8 cellular contexts compared by ENCODE assay signal in genomic region chr1:248858891-248859889, GRCh38. TPM values are rescaled to one million over a fixed set of nuclear protein-coding genes. Genes with fewer than 3 reads are reported as not detected.
A peak's percentile ranks its signal among the peaks of the same experiment; 100 is the strongest.
DNase-seq lines count a peak whose midpoint lies in the region; ATAC-seq, FAIRE-seq and TF ChIP-seq lines count a peak whose summit lies in the region.

ZNF692 (minus strand) TSS chr1:248859085; CDS start chr1:248858309, 776 bp downstream.

- peaks cover 8% of the 10 kb centered on the region for H3K36me3 Mint-ChIP-seq in activated T-helper 17 cell treated with anti-CD3 and anti-CD28 coated beads, Interleukin-2, amount 50 U/mL, for 72 hours (ENCODE audit: low read depth)
- H3K36me3 Mint-ChIP-seq in natural killer cell, result no peaks in the 10 kb centered on the region

- peak; percentile 84 for ATAC-seq in activated T-helper 17 cell treated with anti-CD3 and anti-CD28 coated beads, Interleukin-2, amount 50 U/mL, for 72 hours (replicated peaks)
- peak; percentile 85 to 94 (median 88) for ATAC-seq in natural killer cell

- H4K20me1 ChIP-seq in fibroblast of lung (ENCODE audit: control insufficient read depth, extremely low read depth, insufficient read depth, low read length), result no peaks in the 10 kb centered on the region

- H3K4me3 ChIP-seq in LNCaP clone FGC (ENCODE audit: low read depth, low read length), result peak within 1 kb of the TSS; percentile 84
- H3K4me3 ChIP-seq in fibroblast of lung (replicated peaks in 1 of 4; ENCODE audit: control extremely low read depth in 1 of 4, insufficient read depth in 1 of 4, low read depth in 3 of 4, low read length in 4 of 4), result peak within 1 kb of the TSS; percentile 55 to 80 (median 68)

- peaks cover 46% of the 10 kb centered on the region for H3K4me1 Mint-ChIP-seq in activated T-helper 17 cell treated with anti-CD3 and anti-CD28 coated beads, Interleukin-2, amount 50 U/mL, for 72 hours
- H3K4me1 Mint-ChIP-seq in natural killer cell, result peaks cover 47 to 60% of the 10 kb centered on the region in 2 donors

- H3K4me1 ChIP-seq in fibroblast of lung (ENCODE audit: control insufficient read depth, extremely low read depth, insufficient read depth, low read length), result peaks cover 9% of the 10 kb centered on the region

- intact Hi-C loops in natural killer cell (cut with micrococcal nuclease), result loop anchor here (1.0 kb wide), 4 partner anchors 15 to 47 kb away; partner anchors contain the start of genes PGBD2 and ZNF672

- H3K9ac ChIP-seq in fibroblast of lung (ENCODE audit: insufficient read depth, low read length), result peak within 1 kb of the TSS; percentile 64

- no peaks in the 10 kb centered on the region for H3K27me3 ChIP-seq in fibroblast of lung (ENCODE audit: control insufficient read depth, insufficient read depth, low read length)

- peak within 1 kb of the TSS; percentile 98 for H3K27ac Mint-ChIP-seq in activated T-helper 17 cell treated with anti-CD3 and anti-CD28 coated beads, Interleukin-2, amount 50 U/mL, for 72 hours
- H3K27ac Mint-ChIP-seq in natural killer cell, result peak within 1 kb of the TSS; percentile 90 to 94

- H3K9me3 ChIP-seq in fibroblast of lung (ENCODE audit: control insufficient read depth, insufficient read depth, low read depth, low read length), result no peaks in the 10 kb centered on the region

- H3K36me3 ChIP-seq in fibroblast of lung (ENCODE audit: control insufficient read depth, insufficient read depth, low read length), result peaks cover 8% of the 10 kb centered on the region

- no peaks in the 10 kb centered on the region for H3K27me3 Mint-ChIP-seq in activated T-helper 17 cell treated with anti-CD3 and anti-CD28 coated beads, Interleukin-2, amount 50 U/mL, for 72 hours
- H3K27me3 Mint-ChIP-seq in natural killer cell (ENCODE audit: low read depth in 2 of 2), result no peaks in the 10 kb centered on the region

- no peak for FAIRE-seq in H54 (lab: Jason Lieb, UNC)

- H3K27ac ChIP-seq in RWPE1 (peak within 1 kb of the TSS; percentile 90), fibroblast of lung (ENCODE audit: insufficient read depth, low read length) (peak within 1 kb of the TSS; percentile 70)

- H3K4me3 Mint-ChIP-seq in activated T-helper 17 cell treated with anti-CD3 and anti-CD28 coated beads, Interleukin-2, amount 50 U/mL, for 72 hours, result peak within 1 kb of the TSS; percentile 98
- H3K4me3 Mint-ChIP-seq in natural killer cell, result peak within 1 kb of the TSS; percentile 86

- H3K4me2 ChIP-seq in fibroblast of lung (ENCODE audit: extremely low read depth, insufficient read depth, low read length), result peak within 1 kb of the TSS; percentile 94

- peak within 1 kb of the TSS; percentile 89 for H2AFZ ChIP-seq in fibroblast of lung (ENCODE audit: low read length)

- TF ChIP-seq POLR2A in H54 (IDR thresholded peaks at IDR 0.05; ENCODE audit: low read depth, low read length), result peak; percentile 93

- H3K79me2 ChIP-seq in fibroblast of lung (ENCODE audit: control insufficient read depth, insufficient read depth, low read length), result peaks cover 12% of the 10 kb centered on the region

- DNase-seq in EL (peak; percentile 96), H54 (ENCODE audit: insufficient read length, low spot score) (peak; percentile 88), LNCaP clone FGC (ENCODE audit: low read depth) (peak; percentile 94), RWPE1 (ENCODE audit: low spot score) (peak; percentile 95), fibroblast of lung (ENCODE audit: low read depth in 2 of 2) (peak; percentile 97 to 98), natural killer cell (peak; percentile 95)
- peak; percentile 95 for DNase-seq in stimulated activated naive CD4-positive, alpha-beta T cell treated with Interleukin-2 at 50 U/mL for 16 hours (lab: John Stamatoyannopoulos, UW)

- POLR2A ChIA-PET in RWPE1 (lab: Yijun Ruan, JAX; ENCODE audit: low non-redundant PET), result interaction anchor here (0.6 to 2.4 kb wide), 3 partner anchors 14 to 21 kb away, joined by 4 to 21 read pairs (median 5); partner anchors contain the start of gene ZNF672

- TF ChIP-seq CTCF in LNCaP clone FGC (IDR thresholded peaks at IDR 0.05; ENCODE audit: control insufficient read depth, extremely low read depth, insufficient read depth), result no peak
- TF ChIP-seq CTCF in RWPE1 (conservative IDR thresholded peaks at IDR 0.05; ENCODE audit: low read depth), result no peak
- no peak for TF ChIP-seq CTCF in fibroblast of lung (conservative IDR thresholded peaks at IDR 0.05 in 1 of 2, IDR thresholded peaks at IDR 0.05 in 1 of 2; ENCODE audit: low read depth in 1 of 2, low read length in 2 of 2)
- peak; percentile 5 for TF ChIP-seq CTCF in natural killer cell (IDR thresholded peaks at IDR 0.05)

- no peaks in the 10 kb centered on the region for H3K9me3 Mint-ChIP-seq in activated T-helper 17 cell treated with anti-CD3 and anti-CD28 coated beads, Interleukin-2, amount 50 U/mL, for 72 hours
- H3K9me3 Mint-ChIP-seq in natural killer cell, result no peaks in the 10 kb centered on the region

- CTCF ChIA-PET in RWPE1 (lab: Yijun Ruan, JAX), result interaction anchor here (1.5 to 1.7 kb wide), 2 partner anchors 10 to 18 kb away, joined by 6 to 9 read pairs; no protein-coding TSS in a partner anchor

RNA-seq across cellular contexts. Expression of gene ZNF692, which starts in this region (rescaled TPM):
- 100 to 1,000 TPM; 103 to 108 TPM for total RNA-seq in activated T-helper 17 cell treated with anti-CD3 and anti-CD28 coated beads, Interleukin-2, amount 50 U/mL, for 72 hours
- total RNA-seq in fibroblast of lung (16.2 and 16.7 TPM in 2 replicates), natural killer cell (10 to 100 TPM; 50.4 to 58.7 (median 52.3) TPM)
- polyA plus RNA-seq in fibroblast of lung, result 7.6 and 9.3 TPM in 2 replicates
- polyA plus RNA-seq in fibroblast of lung (2012), result 7.5 and 10.6 TPM in 2 replicates
- polyA minus RNA-seq in fibroblast of lung (ENCODE audit: low replicate concordance), result 2.8 and 9.0 TPM in 2 replicates

Comparison
In these comparisons a context has a peak if more than half of its experiments do, and no peak if none do; other contexts are left out.
1. Peak in every context shown above with its lines: DNase-seq, ATAC-seq, H3K4me3 ChIP-seq and H3K27ac ChIP-seq.